In the genomic region with DNA sequence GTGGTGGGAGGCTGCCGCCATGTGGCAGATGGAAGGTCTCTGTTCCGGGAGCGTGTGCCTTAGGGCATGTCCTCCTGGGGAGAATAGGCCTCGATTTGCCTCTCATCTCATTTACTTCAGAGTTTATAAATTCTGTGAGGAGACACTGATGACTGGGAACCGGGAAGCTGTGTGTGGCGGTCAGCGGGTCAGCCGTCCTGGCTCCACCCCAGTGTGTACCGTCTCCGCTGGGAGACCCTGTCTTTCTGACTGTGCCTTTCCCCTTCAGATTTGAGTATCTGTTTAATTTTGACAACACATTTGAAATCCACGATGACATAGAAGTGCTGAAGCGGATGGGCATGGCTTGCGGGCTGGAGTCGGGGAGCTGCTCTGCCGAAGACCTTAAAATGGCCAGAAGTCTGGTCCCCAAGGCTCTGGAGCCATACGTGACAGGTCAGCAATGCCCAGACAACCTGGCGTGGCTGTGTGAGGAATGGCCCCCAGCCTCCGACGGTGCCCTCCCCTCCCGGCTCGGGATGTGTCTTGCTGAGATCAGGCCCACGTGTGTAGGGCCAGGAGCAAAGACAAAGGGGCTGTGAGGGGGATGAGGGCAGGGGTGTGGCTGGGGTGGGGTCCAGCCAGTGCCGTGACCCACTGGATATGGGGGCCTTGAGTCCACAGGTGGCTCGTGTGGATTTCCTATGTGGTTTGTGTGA, we compare ENCODE assay signal across 20 cellular contexts. TPM values are rescaled to one million over a fixed set of nuclear protein-coding genes. Genes with fewer than 3 reads are reported as not detected.
DNase-seq lines count a peak whose midpoint lies in the region; ATAC-seq and TF ChIP-seq lines count a peak whose summit lies in the region.
"Had no signal": no experiment of that assay in that cellular context is flagged by ENCODE, and none has a peak within 500 bp of the region (broad histone marks: within the 10 kb centered on the region; RNA-seq: fewer than 3 reads in every experiment).

No MANE protein-coding gene starts in this region.

- no peak overlapping the region for H3K4me3 Mint-ChIP-seq in type B pancreatic cell
- H3K4me3 Mint-ChIP-seq: B cell had no signal

- TF ChIP-seq CTCF in left ventricle myocardium inferior (IDR thresholded peaks at IDR 0.05; ENCODE audit: borderline replicate concordance) = no peak
- TF ChIP-seq CTCF in Peyer's patch (IDR thresholded peaks at IDR 0.05) = no peak
- TF ChIP-seq CTCF in type B pancreatic cell (conservative IDR thresholded peaks at IDR 0.05) = no peak
- TF ChIP-seq CTCF in GM20000 (IDR thresholded peaks at IDR 0.05; ENCODE audit: extremely low read depth, missing control alignments) = no peak
- TF ChIP-seq CTCF in RWPE1 (conservative IDR thresholded peaks at IDR 0.05; ENCODE audit: low read depth) = no peak

- no peak for ATAC-seq in Right ventricle myocardium inferior

- H3K4me1 ChIP-seq in left ventricle myocardium inferior (no peaks in the 10 kb centered on the region), Peyer's patch (no peaks in the 10 kb centered on the region)

- no peak for TF ChIP-seq POLR2A in Peyer's patch (IDR thresholded peaks at IDR 0.05)

- POLR2A ChIA-PET in RWPE1 (lab: Yijun Ruan, JAX; ENCODE audit: low non-redundant PET) = no interaction called here

- H3K27ac ChIP-seq in left ventricle myocardium inferior (replicated peaks) (no peak overlapping the region), Peyer's patch (no peak overlapping the region), RWPE1 (no peak overlapping the region)
- H3K27ac ChIP-seq: PC-9 had no signal

- CTCF ChIA-PET in RWPE1 (lab: Yijun Ruan, JAX) = no interaction called here

- no peaks in the 10 kb centered on the region for H3K9me3 Mint-ChIP-seq in type B pancreatic cell

- H3K4me1 Mint-ChIP-seq in type B pancreatic cell (ENCODE audit: unreplicated experiment) = no peaks in the 10 kb centered on the region
- H3K4me1 Mint-ChIP-seq: B cell had no signal

- peaks cover 44% of the 10 kb centered on the region for H3K36me3 Mint-ChIP-seq in type B pancreatic cell

- no peak overlapping the region for H3K27ac Mint-ChIP-seq in type B pancreatic cell
- H3K27ac Mint-ChIP-seq: B cell had no signal

- intact Hi-C loops in left ventricle myocardium inferior (cut with micrococcal nuclease) = no loop called here
- intact Hi-C loops in Right ventricle myocardium inferior (cut with DNase I) = no loop called here

- H3K27me3 Mint-ChIP-seq in type B pancreatic cell = no peaks in the 10 kb centered on the region
- H3K27me3 Mint-ChIP-seq: B cell had no signal

- peaks cover 95% of the 10 kb centered on the region for H3K36me3 ChIP-seq in left ventricle myocardium inferior
- peaks cover 0 to 94% (median 3%) of the 10 kb centered on the region in 3 donors for H3K36me3 ChIP-seq in Peyer's patch

- DNase-seq in left ventricle myocardium inferior (peak; percentile 1), Right ventricle myocardium inferior (ENCODE audit: missing footprints) (no peak), Peyer's patch (peak in 2 of 3 donors; percentile 24 to 27), mesenteric fat pad (ENCODE audit: low spot score) (peak; percentile 65), type B pancreatic cell (ENCODE audit: extremely low spot score, unreplicated experiment) (peak; percentile 55), MV-4-11 (lab: John Stamatoyannopoulos, UW) (no peak), GM20000 (ENCODE audit: low spot score) (no peak), RWPE1 (ENCODE audit: low spot score) (no peak)
- DNase-seq: ACHN, DMS 273 treated with DMSO at 0.1 percent for 48 hours, MG63, NCI-H1105, NCI-H187, NCI-H446, NCI-H748 treated with DMSO at 0.1 percent for 48 hours, PC-9, SHP77 had no signal

- no peaks in the 10 kb centered on the region for H3K27me3 ChIP-seq in left ventricle myocardium inferior (ENCODE audit: low read depth)
- no peaks in the 10 kb centered on the region for H3K27me3 ChIP-seq in Peyer's patch
- H3K27me3 ChIP-seq: MG63 had no signal

- H3K4me3 ChIP-seq in left ventricle myocardium inferior = no peak overlapping the region
- H3K4me3 ChIP-seq in Peyer's patch = no peak overlapping the region
- H3K4me3 ChIP-seq: MG63, PC-9 had no signal

- no peaks in the 10 kb centered on the region for H3K9me3 ChIP-seq in left ventricle myocardium inferior (replicated peaks)
- no peaks in the 10 kb centered on the region for H3K9me3 ChIP-seq in Peyer's patch
- H3K9me3 ChIP-seq: MG63 had no signal

RNA-seq across cellular contexts. Expression of gene ATP4B, which starts 21.6 kb away (rescaled TPM):
- total RNA-seq in left ventricle myocardium inferior (not detected), Right ventricle myocardium inferior (not detected), Peyer's patch (not detected), mesenteric fat pad (not detected), type B pancreatic cell (ENCODE audit: low replicate concordance) (2.0 and 26.7 TPM in 2 replicates)
- total RNA-seq: B cell, Daoy, H1, PC-9 had no signal

RNA-seq across cellular contexts. Expression of gene GRK1, which starts 30.6 kb away (rescaled TPM):
- 0.85 TPM for total RNA-seq in left ventricle myocardium inferior
- 0.11 TPM for total RNA-seq in Right ventricle myocardium inferior
- total RNA-seq in Peyer's patch = 1 to 10 TPM in 1 of 4 donors, under 1 TPM in 1, not detected in 2; 0.88 to 1.7 TPM
- not detected for total RNA-seq in mesenteric fat pad
- 0.24 and 0.85 TPM in 2 replicates for total RNA-seq in type B pancreatic cell (ENCODE audit: low replicate concordance)
- total RNA-seq: B cell, Daoy, H1, PC-9 had no signal

RNA-seq across cellular contexts. Expression of gene TFDP1, which starts 51.9 kb away (rescaled TPM):
- total RNA-seq in left ventricle myocardium inferior (48.7 TPM), Right ventricle myocardium inferior (46.7 TPM), Peyer's patch (10 to 100 TPM; 37.0 to 75.1 (median 48.0) TPM), mesenteric fat pad (66.4 TPM), type B pancreatic cell (ENCODE audit: low replicate concordance) (78.4 and 78.8 TPM in 2 replicates)

Comparison
In these comparisons a context has a peak if more than half of its experiments do, and no peak if none do; other contexts are left out.
1. DNase-seq: peak in left ventricle myocardium inferior (single experiment), Peyer's patch (2 of 3), mesenteric fat pad (single experiment) and type B pancreatic cell (single experiment); none in Right ventricle myocardium inferior (single experiment), MV-4-11 (single experiment), GM20000 (single experiment) and RWPE1 (single experiment).